Comparison of ENCODE assay signal across 9 cellular contexts in the genomic region with DNA sequence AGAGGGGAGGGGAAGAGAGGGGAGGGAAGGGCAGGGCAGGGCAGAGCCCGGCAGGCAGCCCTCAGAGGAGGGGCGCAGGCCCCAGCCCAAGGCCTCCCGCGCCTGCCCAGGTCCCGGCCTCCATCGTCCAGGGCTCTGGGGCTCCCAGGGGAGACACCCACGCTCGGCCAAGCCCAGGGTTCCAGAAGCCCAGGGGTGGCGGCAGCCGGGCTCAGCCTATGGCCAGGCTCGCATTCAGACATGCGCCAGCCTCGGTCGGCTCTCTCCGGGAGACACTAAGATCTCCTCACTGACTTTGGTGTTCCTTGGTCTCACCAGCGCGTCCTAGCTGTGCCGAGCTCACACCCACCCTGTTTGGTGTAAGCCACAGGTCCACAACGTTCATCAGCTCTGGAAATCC. TPM values are rescaled to one million over a fixed set of nuclear protein-coding genes. Genes with fewer than 3 reads are reported as not detected.
DNase-seq lines count a peak whose midpoint lies in the region; ATAC-seq and TF ChIP-seq lines count a peak whose summit lies in the region.
"Had no signal": no experiment of that assay in that cellular context is flagged by ENCODE, and none has a peak within 500 bp of the region (broad histone marks: within the 10 kb centered on the region; RNA-seq: fewer than 3 reads in every experiment).

No MANE protein-coding gene starts in this region.

- H3K4me3 ChIP-seq in SK-N-SH (ENCODE audit: low read depth in 2 of 2, low read length in 1 of 2), result no peak overlapping the region
- peak overlapping the region in 30 of 59 donors; percentile 7 to 70 (median 35) for H3K4me3 ChIP-seq in dorsolateral prefrontal cortex

- POLR2A ChIA-PET in SK-N-SH (lab: Yijun Ruan, JAX), result no interaction called here

- ATAC-seq in SK-N-SH treated with all-trans-retinoic acid at 6 μM for 48 hours, result no peak
- ATAC-seq in stimulated activated memory B cell treated with anti-CD40 and anti-IgM and Interleukin-4, amounts not matched to agents 10 μg/mL and 1 μg/mL and 100 μg/mL, for 72 hours, result no peak

- H3K4me2 ChIP-seq in SK-N-SH, result no peak overlapping the region

- CTCF ChIA-PET in SK-N-SH (lab: Yijun Ruan, JAX), result no interaction called here

- H3K9me3 Mint-ChIP-seq in osteocyte (ENCODE audit: unreplicated experiment), result no peaks in the 10 kb centered on the region
- no peaks in the 10 kb centered on the region for H3K9me3 Mint-ChIP-seq in stimulated activated memory B cell treated with anti-CD40 and anti-IgM and Interleukin-4, amounts not matched to agents 10 μg/mL and 1 μg/mL and 100 μg/mL, for 72 hours

- intact Hi-C loops in dorsolateral prefrontal cortex (cut with DNase I), result loop anchor here in 1 of 2 donors (5.0 kb wide), 1 partner anchor 121 kb away; a partner anchor contains a TSS

- no peak for TF ChIP-seq EP300 in SK-N-SH (IDR thresholded peaks at IDR 0.05; ENCODE audit: borderline replicate concordance in 1 of 2, low read depth in 1 of 2, low read length in 1 of 2)

- no peak overlapping the region for H2AFZ ChIP-seq in SK-N-SH (ENCODE audit: low read depth)

- H3K9ac ChIP-seq in SK-N-SH, result no peak overlapping the region

- H3K27ac Mint-ChIP-seq in osteocyte (ENCODE audit: unreplicated experiment), result no peak overlapping the region
- H3K27ac Mint-ChIP-seq in stimulated activated memory B cell treated with anti-CD40 and anti-IgM and Interleukin-4, amounts not matched to agents 10 μg/mL and 1 μg/mL and 100 μg/mL, for 72 hours, result no peak overlapping the region

- H3K36me3 ChIP-seq in SK-N-SH (replicated peaks in 1 of 2; ENCODE audit: control insufficient read depth in 1 of 2, insufficient read depth in 2 of 2, low read length in 1 of 2), result no peaks in the 10 kb centered on the region

- H3K27me3 Mint-ChIP-seq in osteocyte (ENCODE audit: unreplicated experiment), result no peaks in the 10 kb centered on the region
- H3K27me3 Mint-ChIP-seq in stimulated activated memory B cell treated with anti-CD40 and anti-IgM and Interleukin-4, amounts not matched to agents 10 μg/mL and 1 μg/mL and 100 μg/mL, for 72 hours, result peaks cover 84% of the 10 kb centered on the region

- peak; percentile 38 for DNase-seq in SK-N-SH
- no peak for DNase-seq in dorsolateral prefrontal cortex
- no peak for DNase-seq in osteocyte (ENCODE audit: extremely low spot score, unreplicated experiment)
- DNase-seq in NOMO-1 treated with DMSO at 0.1 percent for 48 hours (lab: John Stamatoyannopoulos, UW; ENCODE audit: unreplicated experiment), result no peak
- DNase-seq: activated CD8-positive, alpha-beta memory T cell treated with anti-CD3 and anti-CD28 coated beads, Interleukin-2, amount 50 U/mL, for 4 hours; HCEC 1CT had no signal

- H3K9me3 ChIP-seq in SK-N-SH, result no peaks in the 10 kb centered on the region

- no peaks in the 10 kb centered on the region for H3K79me2 ChIP-seq in SK-N-SH (ENCODE audit: insufficient read depth)

- peaks cover 35% of the 10 kb centered on the region for H3K4me1 Mint-ChIP-seq in osteocyte (ENCODE audit: unreplicated experiment)
- H3K4me1 Mint-ChIP-seq in stimulated activated memory B cell treated with anti-CD40 and anti-IgM and Interleukin-4, amounts not matched to agents 10 μg/mL and 1 μg/mL and 100 μg/mL, for 72 hours, result peaks cover 5% of the 10 kb centered on the region

- H3K4me3 Mint-ChIP-seq in osteocyte (ENCODE audit: unreplicated experiment), result peak overlapping the region; percentile 56
- no peak overlapping the region for H3K4me3 Mint-ChIP-seq in stimulated activated memory B cell treated with anti-CD40 and anti-IgM and Interleukin-4, amounts not matched to agents 10 μg/mL and 1 μg/mL and 100 μg/mL, for 72 hours

- H3K9me2 ChIP-seq in SK-N-SH, result no peaks in the 10 kb centered on the region

- H3K27ac ChIP-seq in SK-N-SH (ENCODE audit: low read depth in 2 of 2, low read length in 1 of 2) (no peak overlapping the region), dorsolateral prefrontal cortex (peak overlapping the region; percentile 32 to 100 (median 97))

- peaks cover 3% of the 10 kb centered on the region for H3F3A ChIP-seq in SK-N-SH (replicated peaks; ENCODE audit: insufficient read depth)

- WGBS in SK-N-SH (ENCODE audit: low lambda C conversion rate), result 81% methylated on average over 5 of the region's 19 CpGs

- no peaks in the 10 kb centered on the region for H3K27me3 ChIP-seq in SK-N-SH (ENCODE audit: insufficient read depth)
- no peaks in the 10 kb centered on the region for H3K27me3 ChIP-seq in dorsolateral prefrontal cortex

- TF ChIP-seq CTCF in SK-N-SH (IDR thresholded peaks at IDR 0.05), result no peak
- no peak for TF ChIP-seq CTCF in dorsolateral prefrontal cortex (IDR thresholded peaks at IDR 0.05 in 54 of 56, conservative IDR thresholded peaks at IDR 0.05 in 2 of 56; ENCODE audit: low read depth in 1 of 56, partially characterized antibody in 56 of 56)
- TF ChIP-seq CTCF in osteocyte (IDR thresholded peaks at IDR 0.05), result no peak

- H4K20me1 ChIP-seq in SK-N-SH (ENCODE audit: insufficient read depth), result no peaks in the 10 kb centered on the region

- H3K4me1 ChIP-seq in SK-N-SH (ENCODE audit: control insufficient read depth in 1 of 2, insufficient read depth in 2 of 2, low read depth in 1 of 2, low read length in 1 of 2), result peaks cover 0 to 13% of the 10 kb centered on the region in 2 experiments; a peak in 1 of 4 replicates

- no peaks in the 10 kb centered on the region for H3K36me3 Mint-ChIP-seq in osteocyte (ENCODE audit: unreplicated experiment)
- H3K36me3 Mint-ChIP-seq in stimulated activated memory B cell treated with anti-CD40 and anti-IgM and Interleukin-4, amounts not matched to agents 10 μg/mL and 1 μg/mL and 100 μg/mL, for 72 hours, result no peaks in the 10 kb centered on the region

- no peak for TF ChIP-seq RAD21 in SK-N-SH (IDR thresholded peaks at IDR 0.05; ENCODE audit: low read length)

TF ChIP-seq in SK-N-SH, 30 proteins besides CTCF, POLR2A, EP300 and RAD21 (continues in another document):
- TF ChIP-seq FOSL2 (IDR thresholded peaks at IDR 0.05; ENCODE audit: borderline replicate concordance, low read depth) (no peak), TCF12 (IDR thresholded peaks at IDR 0.05) (no peak), FOXM1 (IDR thresholded peaks at IDR 0.05; ENCODE audit: low read depth) (no peak), RCOR1 (IDR thresholded peaks at IDR 0.05; ENCODE audit: low read length) (no peak), SIN3A (IDR thresholded peaks at IDR 0.05; ENCODE audit: borderline replicate concordance, low read depth, low read length) (no peak)
- TF ChIP-seq, protein P1, sequence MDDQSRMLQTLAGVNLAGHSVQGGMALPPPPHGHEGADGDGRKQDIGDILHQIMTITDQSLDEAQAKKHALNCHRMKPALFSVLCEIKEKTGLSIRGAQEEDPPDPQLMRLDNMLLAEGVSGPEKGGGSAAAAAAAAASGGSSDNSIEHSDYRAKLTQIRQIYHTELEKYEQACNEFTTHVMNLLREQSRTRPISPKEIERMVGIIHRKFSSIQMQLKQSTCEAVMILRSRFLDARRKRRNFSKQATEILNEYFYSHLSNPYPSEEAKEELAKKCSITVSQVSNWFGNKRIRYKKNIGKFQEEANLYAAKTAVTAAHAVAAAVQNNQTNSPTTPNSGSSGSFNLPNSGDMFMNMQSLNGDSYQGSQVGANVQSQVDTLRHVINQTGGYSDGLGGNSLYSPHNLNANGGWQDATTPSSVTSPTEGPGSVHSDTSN (IDR thresholded peaks at IDR 0.05), result no peak

TF ChIP-seq in SK-N-SH treated with all-trans-retinoic acid at 6 μM for 48 hours, 23 proteins besides CTCF, POLR2A, EP300 and RAD21 (continues in another document):
- TF ChIP-seq ZNF565 (CRISPR knock-in tag; conservative IDR thresholded peaks at IDR 0.05; ENCODE audit: low read depth), result no peak
- TF ChIP-seq SNAI2 (CRISPR knock-in tag; IDR thresholded peaks at IDR 0.05), result no peak
- no peak for TF ChIP-seq ZFP30 (CRISPR knock-in tag; IDR thresholded peaks at IDR 0.05)
- TF ChIP-seq ZNF70 (CRISPR knock-in tag; IDR thresholded peaks at IDR 0.05), result no peak
- no peak for TF ChIP-seq BACH2 (CRISPR knock-in tag; IDR thresholded peaks at IDR 0.05; ENCODE audit: borderline replicate concordance)

RNA-seq across cellular contexts. Expression of a gene that starts 7.1 kb away (rescaled TPM):
- 0.06 and 0.07 TPM in 2 replicates for polyA plus RNA-seq in SK-N-SH (2012; rRNA removed)
- 0.04 and 0.05 TPM in 2 replicates for polyA plus RNA-seq in SK-N-SH (2012; cell fraction: cytosol; rRNA removed)
- polyA plus RNA-seq in SK-N-SH (2012; cell fraction: nucleus; rRNA removed), result 0.43 and 0.46 TPM in 2 replicates
- total RNA-seq in dorsolateral prefrontal cortex (10 to 100 TPM in 118 of 120 experiments, 1 to 10 TPM in 2; 4.0 to 63.5 (median 26.5) TPM), osteocyte (0.21 and 0.24 TPM in 2 replicates)
- polyA plus RNA-seq: neural cell had no signal

RNA-seq across cellular contexts. Expression of a gene that starts 7.3 kb away (rescaled TPM):
- 5.3 and 7.4 TPM in 2 replicates for polyA plus RNA-seq in SK-N-SH (2012; rRNA removed)
- 3.2 and 5.0 TPM in 2 replicates for polyA plus RNA-seq in SK-N-SH (2012; cell fraction: cytosol; rRNA removed)
- polyA plus RNA-seq in SK-N-SH (2012; cell fraction: nucleus; rRNA removed), result 5.7 and 8.5 TPM in 2 replicates
- total RNA-seq in dorsolateral prefrontal cortex, result 100 to 1,000 TPM in 33 of 120 experiments, 10 to 100 TPM in 87; 27.4 to 258 (median 73.3) TPM
- 15.6 and 17.5 TPM in 2 replicates for total RNA-seq in osteocyte

RNA-seq across cellular contexts. Expression of a gene that starts 21.1 kb away (rescaled TPM):
- polyA plus RNA-seq in SK-N-SH (2012; rRNA removed), result 159 and 210 TPM in 2 replicates
- polyA plus RNA-seq in SK-N-SH (2012; cell fraction: cytosol; rRNA removed), result 202 and 236 TPM in 2 replicates
- polyA plus RNA-seq in SK-N-SH (2012; cell fraction: nucleus; rRNA removed), result 104 and 133 TPM in 2 replicates
- total RNA-seq in dorsolateral prefrontal cortex (100 to 1,000 TPM in 12 of 120 experiments, 10 to 100 TPM in 108; 56.0 to 114 (median 86.3) TPM), osteocyte (82.1 and 86.9 TPM in 2 replicates)

RNA-seq across cellular contexts. Expression of a gene that starts 21.3 kb away (rescaled TPM):
- 0.38 and 0.49 TPM in 2 replicates for polyA plus RNA-seq in SK-N-SH (2012; rRNA removed)
- 0.22 and 0.27 TPM in 2 replicates for polyA plus RNA-seq in SK-N-SH (2012; cell fraction: cytosol; rRNA removed)
- polyA plus RNA-seq in SK-N-SH (2012; cell fraction: nucleus; rRNA removed), result 0.37 and 0.52 TPM in 2 replicates
- total RNA-seq in dorsolateral prefrontal cortex (10 to 100 TPM in 10 of 120 experiments, 1 to 10 TPM in 109, under 1 TPM in 1; 0.94 to 16.5 (median 3.5) TPM), osteocyte (0.27 and 0.44 TPM in 2 replicates)
- polyA plus RNA-seq: neural cell had no signal

RNA-seq across cellular contexts. Expression of a gene that starts 29.0 kb away (rescaled TPM):
- polyA plus RNA-seq in SK-N-SH (2012; rRNA removed), result 362 and 475 TPM in 2 replicates
- 51.6 and 68.2 TPM in 2 replicates for polyA plus RNA-seq in SK-N-SH (2012; cell fraction: cytosol; rRNA removed)
- 3,259 and 3,720 TPM in 2 replicates for polyA plus RNA-seq in SK-N-SH (2012; cell fraction: nucleus; rRNA removed)
- total RNA-seq in dorsolateral prefrontal cortex, result 100 to 1,000 TPM; 111 to 235 (median 165) TPM
- total RNA-seq in osteocyte, result 262 and 272 TPM in 2 replicates

Comparison
In these comparisons a context has a peak if more than half of its experiments do, and no peak if none do; other contexts are left out.
1. H3K27ac ChIP-seq: peak in dorsolateral prefrontal cortex (59 of 59); none in SK-N-SH (0 of 2).
2. H3K4me3 ChIP-seq: peak in dorsolateral prefrontal cortex (30 of 59); none in SK-N-SH (0 of 2).